Comparison of ENCODE assay signal across 1 cellular context in genomic region chr17:62823111-62823895, GRCh38.
TF ChIP-seq lines count a peak whose summit lies in the region.

No MANE protein-coding gene starts in this region.

TF ChIP-seq in SK-N-SH treated with all-trans-retinoic acid at 6 μM for 48 hours, 23 proteins besides CTCF, POLR2A, EP300 and RAD21 (continued from another document):
- no peak for TF ChIP-seq PATZ1 (CRISPR knock-in tag; IDR thresholded peaks at IDR 0.05; ENCODE audit: borderline replicate concordance)
